In genomic region chr15:65824031-65824743, GRCh38 we compare ENCODE assay signal across 1 cellular context.
TF ChIP-seq lines count a peak whose summit lies in the region.

No MANE protein-coding gene starts in this region.

TF ChIP-seq in K562, 482 proteins besides CTCF, POLR2A, EP300 and RAD21 (continued from another document):
- TF ChIP-seq CTBP1 (IDR thresholded peaks at IDR 0.05; ENCODE audit: borderline replicate concordance) = 0 out of 2 replicates have a peak, but pooled peaks have one; percentile 33
- peak; percentile 21; the same call in 1 of the 2 replicates for TF ChIP-seq NBN (IDR thresholded peaks at IDR 0.05; ENCODE audit: low read depth)
- TF ChIP-seq MAX (CRISPR knock-in tag; IDR thresholded peaks at IDR 0.05) = peak; percentile 27; the same call in 1 of the 2 replicates
- no peak for TF ChIP-seq KAT7 (CRISPR knock-in tag; IDR thresholded peaks at IDR 0.05; ENCODE audit: borderline replicate concordance)
- TF ChIP-seq DACH1 (IDR thresholded peaks at IDR 0.05; ENCODE audit: partially characterized antibody) = peak; percentile 8
- 0 out of 2 replicates have a peak, but pooled peaks have one; percentile 8 for TF ChIP-seq BHLHE40 (IDR thresholded peaks at IDR 0.05; ENCODE audit: low read length)
- no peak for TF ChIP-seq ZNF217 (CRISPR knock-in tag; IDR thresholded peaks at IDR 0.05)
- TF ChIP-seq IRF1 (CRISPR knock-in tag; IDR thresholded peaks at IDR 0.05; ENCODE audit: borderline replicate concordance) = no peak
- TF ChIP-seq RFX7 (CRISPR knock-in tag; IDR thresholded peaks at IDR 0.05) = no peak
- peak; percentile 52; the same call in 1 of the 2 replicates for TF ChIP-seq CC2D1A (IDR thresholded peaks at IDR 0.05)
- TF ChIP-seq ILK (tag; IDR thresholded peaks at IDR 0.05; ENCODE audit: borderline replicate concordance, low read depth) = no peak
- TF ChIP-seq ZNF436 (CRISPR knock-in tag; IDR thresholded peaks at IDR 0.05) = no peak
- TF ChIP-seq BCLAF1 (IDR thresholded peaks at IDR 0.05; ENCODE audit: borderline replicate concordance in 1 of 2, control insufficient read depth in 1 of 2, low read depth in 2 of 2, low read length in 1 of 2) = no peak
- TF ChIP-seq JUN (IDR thresholded peaks at IDR 0.05; ENCODE audit: borderline replicate concordance, low read depth, low read length) = peak; percentile 56; the same call in 1 of the 2 replicates
- TF ChIP-seq JUN (CRISPR knock-in tag; IDR thresholded peaks at IDR 0.05; ENCODE audit: borderline replicate concordance) = no peak
- peak in 1 of 3 experiments; percentile 32 for TF ChIP-seq YY1 (IDR thresholded peaks at IDR 0.05; ENCODE audit: borderline replicate concordance in 1 of 3, control insufficient read depth in 1 of 3, extremely low read depth in 1 of 3, insufficient read depth in 3 of 3, insufficient read length in 1 of 3, insufficient replicate concordance in 2 of 3, low read depth in 1 of 3, low read length in 2 of 3)
- peak; percentile 54; the same call in 1 of the 2 replicates for TF ChIP-seq GATAD2B (IDR thresholded peaks at IDR 0.05; ENCODE audit: borderline replicate concordance)
- no peak for TF ChIP-seq TOE1 (IDR thresholded peaks at IDR 0.05; ENCODE audit: borderline replicate concordance)
- TF ChIP-seq TOE1 (CRISPR knock-in tag; IDR thresholded peaks at IDR 0.05; ENCODE audit: borderline replicate concordance, low read depth) = no peak
- 0 out of 2 replicates have a peak, but pooled peaks have one; percentile 36 for TF ChIP-seq ATF7 (IDR thresholded peaks at IDR 0.05)
- no peak for TF ChIP-seq EZH2 (IDR thresholded peaks at IDR 0.05; ENCODE audit: borderline replicate concordance, low read depth, low read length)
- TF ChIP-seq ETV5 (CRISPR knock-in tag; IDR thresholded peaks at IDR 0.05; ENCODE audit: low read depth) = 0 out of 2 replicates have a peak, but pooled peaks have one; percentile 51
- TF ChIP-seq TBP (optimal IDR thresholded peaks at IDR 0.05; ENCODE audit: low read depth, low read length) = peak; percentile 19
- no peak for TF ChIP-seq E2F6 (IDR thresholded peaks at IDR 0.05; ENCODE audit: borderline replicate concordance in 1 of 2, extremely low read depth in 1 of 2, insufficient read depth in 1 of 2, insufficient read length in 1 of 2, low read depth in 1 of 2, low read length in 1 of 2, poor library complexity in 1 of 2, severe bottlenecking in 1 of 2)
- TF ChIP-seq XRCC5 (IDR thresholded peaks at IDR 0.05; ENCODE audit: low read depth, low read length) = peak; percentile 78
- 0 out of 2 replicates have a peak, but pooled peaks have one; percentile 17 for TF ChIP-seq EP400 (IDR thresholded peaks at IDR 0.05)
- TF ChIP-seq RNF219 (CRISPR knock-in tag; IDR thresholded peaks at IDR 0.05) = no peak
- TF ChIP-seq DEAF1 (CRISPR knock-in tag; IDR thresholded peaks at IDR 0.05) = peak; percentile 56; the same call in 1 of the 2 replicates
- no peak for TF ChIP-seq MAFG (tag; conservative IDR thresholded peaks at IDR 0.05)
